Comparison of ENCODE assay signal across 6 cellular contexts in the genomic region with DNA sequence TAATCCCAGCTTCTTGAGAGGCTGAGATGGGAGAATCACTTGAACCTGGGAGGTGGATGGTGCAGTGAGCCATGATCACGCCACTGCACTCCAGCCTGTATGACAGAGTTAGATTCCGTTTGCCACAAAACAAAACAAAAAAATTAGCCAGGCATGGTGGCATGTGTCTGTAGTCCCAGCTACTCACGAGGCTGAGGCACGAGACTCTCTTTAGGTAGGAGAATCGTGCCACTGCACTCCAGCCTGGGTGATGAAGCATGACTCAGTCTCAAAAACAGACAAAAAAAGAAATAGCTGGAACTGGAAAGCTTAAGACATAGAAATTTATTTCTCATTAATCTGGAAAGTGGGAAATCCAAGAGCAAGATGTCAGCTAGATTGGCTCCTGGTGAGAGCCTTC. TPM values are rescaled to one million over a fixed set of nuclear protein-coding genes. Genes with fewer than 3 reads are reported as not detected.
"Had no signal": no experiment of that assay in that cellular context is flagged by ENCODE, and none has a peak within 500 bp of the region (broad histone marks: within the 10 kb centered on the region; RNA-seq: fewer than 3 reads in every experiment).

No MANE protein-coding gene starts in this region.

- H3K4me3 ChIP-seq: GM23338, K562 had no signal

- ATAC-seq: GM23338, K562 had no signal

- DNase-seq: H9, HCEC 1CT, IMR-90 had no signal

RNA-seq across cellular contexts. Expression of a gene that starts 53.9 kb away (rescaled TPM):
- total RNA-seq: HT-29 had no signal
